Comparison of ENCODE assay signal across 9 cellular contexts in genomic region chr10:18418579-18419210, GRCh38.
DNase-seq lines count a peak whose midpoint lies in the region; ATAC-seq and TF ChIP-seq lines count a peak whose summit lies in the region.
"Had no signal": no experiment of that assay in that cellular context is flagged by ENCODE, and none has a peak within 500 bp of the region (broad histone marks: within the 10 kb centered on the region; RNA-seq: fewer than 3 reads in every experiment).

No MANE protein-coding gene starts in this region.

- no peak overlapping the region for H3K27ac ChIP-seq in OCI-LY3 (ENCODE audit: low read length)
- no peak overlapping the region for H3K27ac ChIP-seq in naive thymus-derived CD4-positive, alpha-beta T cell (ENCODE audit: low read depth, low read length)
- H3K27ac ChIP-seq in testis: no peak overlapping the region

- H3K27me3 Mint-ChIP-seq in naive thymus-derived CD4-positive, alpha-beta T cell: peaks cover 0 to 14% (median 5%) of the 10 kb centered on the region in 5 donors
- H3K27me3 Mint-ChIP-seq: activated naive CD8-positive, alpha-beta T cell treated with anti-CD3 and anti-CD28 coated beads, Interleukin-2, amount 50 U/mL, for 24 hours had no signal

- POLR2A ChIA-PET in naive thymus-derived CD4-positive, alpha-beta T cell (lab: Charles Lee): no interaction called here

- no peaks in the 10 kb centered on the region for H3K36me3 ChIP-seq in OCI-LY3 (replicated peaks; ENCODE audit: low read depth, low read length)
- H3K36me3 ChIP-seq in naive thymus-derived CD4-positive, alpha-beta T cell (ENCODE audit: control insufficient read depth in 2 of 3, insufficient read depth in 3 of 3, low read length in 3 of 3): no peaks in the 10 kb centered on the region
- no peaks in the 10 kb centered on the region for H3K36me3 ChIP-seq in testis (ENCODE audit: low read depth, missing control alignments)

- no peak for DNase-seq in naive thymus-derived CD4-positive, alpha-beta T cell
- DNase-seq in cortex of kidney (lab: John Stamatoyannopoulos, UW): no peak
- DNase-seq in NCI-H1417 (lab: John Stamatoyannopoulos, UW): no peak
- DNase-seq in NCI-H187 treated with DMSO at 0.1 percent for 48 hours (lab: John Stamatoyannopoulos, UW): no peak
- DNase-seq in testis: no peak
- DNase-seq: activated naive CD8-positive, alpha-beta T cell treated with anti-CD3 and anti-CD28 coated beads, Interleukin-2, amount 50 U/mL, for 24 hours had no signal

- no peak overlapping the region for H3K4me3 Mint-ChIP-seq in naive thymus-derived CD4-positive, alpha-beta T cell
- H3K4me3 Mint-ChIP-seq: activated naive CD8-positive, alpha-beta T cell treated with anti-CD3 and anti-CD28 coated beads, Interleukin-2, amount 50 U/mL, for 24 hours had no signal

- H3K9me3 ChIP-seq in OCI-LY3 (ENCODE audit: insufficient read depth, low read length): no peaks in the 10 kb centered on the region
- no peaks in the 10 kb centered on the region for H3K9me3 ChIP-seq in naive thymus-derived CD4-positive, alpha-beta T cell (ENCODE audit: control insufficient read depth in 2 of 3, low read length in 3 of 3)
- H3K9me3 ChIP-seq in testis: no peaks in the 10 kb centered on the region

- WGBS in testis, 2 donors: 68 to 71% methylated on average over 9 of the region's 9 CpGs

- H3K27ac Mint-ChIP-seq in naive thymus-derived CD4-positive, alpha-beta T cell: no peak overlapping the region
- H3K27ac Mint-ChIP-seq: activated naive CD8-positive, alpha-beta T cell treated with anti-CD3 and anti-CD28 coated beads, Interleukin-2, amount 50 U/mL, for 24 hours had no signal

- no peak overlapping the region for H3K4me3 ChIP-seq in OCI-LY3 (ENCODE audit: low read length)
- H3K4me3 ChIP-seq in naive thymus-derived CD4-positive, alpha-beta T cell (ENCODE audit: low read length): no peak overlapping the region
- no peak overlapping the region for H3K4me3 ChIP-seq in testis

- peaks cover 6% of the 10 kb centered on the region for H3K4me1 ChIP-seq in OCI-LY3 (ENCODE audit: low read length)
- H3K4me1 ChIP-seq in naive thymus-derived CD4-positive, alpha-beta T cell (ENCODE audit: control insufficient read depth in 2 of 2, insufficient read depth in 2 of 2, low read length in 2 of 2): no peaks in the 10 kb centered on the region
- no peaks in the 10 kb centered on the region for H3K4me1 ChIP-seq in testis

- TF ChIP-seq CTCF in OCI-LY3 (IDR thresholded peaks at IDR 0.05; ENCODE audit: low read depth, low read length) (no peak), testis (IDR thresholded peaks at IDR 0.05) (no peak)

- H3K27me3 ChIP-seq in OCI-LY3 (ENCODE audit: low read depth, low read length) (no peaks in the 10 kb centered on the region), testis (no peaks in the 10 kb centered on the region)
- peaks cover 0 to 3% of the 10 kb centered on the region in 2 donors for H3K27me3 ChIP-seq in naive thymus-derived CD4-positive, alpha-beta T cell (ENCODE audit: control insufficient read depth in 2 of 2, insufficient read depth in 2 of 2, low read length in 2 of 2)

- H4K20me1 ChIP-seq in OCI-LY3 (ENCODE audit: insufficient read depth, low read length): no peaks in the 10 kb centered on the region

- no peak overlapping the region for H3K9ac ChIP-seq in OCI-LY3 (ENCODE audit: low read length)

- peak; percentile 56 for ATAC-seq in GM18868 (IDR thresholded peaks at IDR 0.05; ENCODE audit: unreplicated experiment)
- peak; percentile 63 for ATAC-seq in HG02885 (IDR thresholded peaks at IDR 0.05; ENCODE audit: poor library complexity, unreplicated experiment)
- ATAC-seq in naive thymus-derived CD4-positive, alpha-beta T cell: peak; percentile 40
- ATAC-seq: activated naive CD8-positive, alpha-beta T cell treated with anti-CD3 and anti-CD28 coated beads, Interleukin-2, amount 50 U/mL, for 24 hours had no signal

- TF ChIP-seq POLR2A in testis (IDR thresholded peaks at IDR 0.05): no peak

- H3K4me2 ChIP-seq in OCI-LY3 (ENCODE audit: low read length): peak overlapping the region; percentile 24

- H2AFZ ChIP-seq in OCI-LY3 (ENCODE audit: low read depth, low read length): peak overlapping the region; percentile 20; the same call in 1 of the 2 replicates

- H3K79me2 ChIP-seq in OCI-LY3 (ENCODE audit: low read length): no peaks in the 10 kb centered on the region

- intact Hi-C loops in naive thymus-derived CD4-positive, alpha-beta T cell (cut with micrococcal nuclease): no loop called here
- intact Hi-C loops in testis (cut with DNase I; ENCODE audit: low total_unique reads): no loop called here

- no peaks in the 10 kb centered on the region for H3K36me3 Mint-ChIP-seq in naive thymus-derived CD4-positive, alpha-beta T cell

- no peaks in the 10 kb centered on the region for H3K4me1 Mint-ChIP-seq in naive thymus-derived CD4-positive, alpha-beta T cell
- H3K4me1 Mint-ChIP-seq: activated naive CD8-positive, alpha-beta T cell treated with anti-CD3 and anti-CD28 coated beads, Interleukin-2, amount 50 U/mL, for 24 hours had no signal

- CTCF ChIA-PET in naive thymus-derived CD4-positive, alpha-beta T cell (lab: Charles Lee): no interaction called here

- H3K9me3 Mint-ChIP-seq in naive thymus-derived CD4-positive, alpha-beta T cell: peaks cover 0 to 13% (median 3%) of the 10 kb centered on the region in 11 donors
